Comparison of ENCODE assay signal across 23 cellular contexts in genomic region chr21:33157303-33157702, GRCh38.
DNase-seq lines count a peak whose midpoint lies in the region; TF ChIP-seq lines count a peak whose summit lies in the region.
"Had no signal": no experiment of that assay in that cellular context is flagged by ENCODE, and none has a peak within 500 bp of the region (broad histone marks: within the 10 kb centered on the region; RNA-seq: fewer than 3 reads in every experiment).

No MANE protein-coding gene starts in this region.

- no peak overlapping the region for H3K27ac ChIP-seq in GM23248
- H3K27ac ChIP-seq: dorsolateral prefrontal cortex, epithelial cell of prostate, foreskin keratinocyte, transverse colon had no signal

- no peaks in the 10 kb centered on the region for H3K9me3 ChIP-seq in GM23248 (ENCODE audit: low read depth)

- WGBS in GM23248 (ENCODE audit: low coverage in 1 of 2, low lambda C conversion rate in 2 of 2, missing lambda C conversion rate in 2 of 2), 2 experiments: 1 to 3% methylated on average over 3 of the region's 3 CpGs

- H3F3A ChIP-seq in GM23248 (ENCODE audit: insufficient read depth): no peaks in the 10 kb centered on the region

- no peaks in the 10 kb centered on the region for H3K9me2 ChIP-seq in GM23248 (ENCODE audit: insufficient read depth)

- TF ChIP-seq CTCF in astrocyte of the spinal cord (IDR thresholded peaks at IDR 0.05; ENCODE audit: low read depth, low read length): no peak

- no peak overlapping the region for H2AFZ ChIP-seq in GM23248

- no peak overlapping the region for H3K4me3 ChIP-seq in GM23248
- no peak overlapping the region for H3K4me3 ChIP-seq in astrocyte of the spinal cord (ENCODE audit: low read depth, low read length)
- H3K4me3 ChIP-seq: dorsolateral prefrontal cortex, transverse colon had no signal

- no peak overlapping the region for H3K9ac ChIP-seq in GM23248

- H3K27me3 ChIP-seq in GM23248 (replicated peaks; ENCODE audit: insufficient read depth): peaks cover 28% of the 10 kb centered on the region

- in situ Hi-C loops in GM23248 (cut with MboI): no loop called here
- in situ Hi-C loops in KBM-7 (cut with MboI; ENCODE audit: low pct_unique_long_range_greater_than_20kb, low sequenced_read_pairs): no loop called here
- in situ Hi-C loops in astrocyte of the spinal cord (cut with HindIII; ENCODE audit: low sequenced_read_pairs): no loop called here

- H3K4me1 ChIP-seq in GM23248 (ENCODE audit: insufficient read depth): no peaks in the 10 kb centered on the region
- H3K4me1 ChIP-seq: foreskin keratinocyte, transverse colon had no signal

- no peaks in the 10 kb centered on the region for H3K36me3 ChIP-seq in GM23248 (ENCODE audit: low read depth)
- H3K36me3 ChIP-seq: transverse colon had no signal

- peak; percentile 23 for DNase-seq in GM23248
- peak; percentile 9 for DNase-seq in KBM-7
- peak; percentile 2 for DNase-seq in astrocyte of the spinal cord (ENCODE audit: low read depth, low spot score)
- DNase-seq in iris pigment epithelial cell (ENCODE audit: low read depth): peak; percentile 5
- no peak for DNase-seq in epidermal melanocyte (ENCODE audit: insufficient read length, low spot score)
- no peak for DNase-seq in activated CD4-positive, CD25-positive, alpha-beta regulatory T cell (lab: John Stamatoyannopoulos, UW)
- no peak for DNase-seq in foreskin melanocyte
- DNase-seq in AG08396 (ENCODE audit: low spot score): no peak
- DNase-seq: activated B cell treated with CpG ODN at 0.5 μM for 24 hours; activated CD4-positive, alpha-beta memory T cell treated with anti-CD3 and anti-CD28 coated beads, Interleukin-2, amount 10 ng/mL, durations not matched to agents 7 days and 5 days; activated effector memory CD4-positive, alpha-beta T cell treated with anti-CD3 and anti-CD28 coated beads, Interleukin-2, amount 50 U/mL, for 16 hours; activated naive CD8-positive, alpha-beta T cell treated with anti-CD3 and anti-CD28 coated beads, Interleukin-2, amount 50 U/mL, for 24 hours; activated T-cell treated with anti-CD3 and anti-CD28 coated beads for 4 hours; AML-193; dorsolateral prefrontal cortex; foreskin keratinocyte; kidney glomerular epithelial cell; NCI-H1436 treated with DMSO at 0.1 percent for 48 hours; NCI-H510A treated with DMSO at 0.1 percent for 48 hours; occipital lobe; RPMI8226; transverse colon had no signal

- H4K20me1 ChIP-seq in GM23248 (ENCODE audit: insufficient read depth): no peaks in the 10 kb centered on the region

- no peak overlapping the region for H3K4me2 ChIP-seq in GM23248 (ENCODE audit: unreplicated experiment)

- no peaks in the 10 kb centered on the region for H3K79me2 ChIP-seq in GM23248 (ENCODE audit: insufficient read depth)

Comparison
In these comparisons a context has a peak if more than half of its experiments do, and no peak if none do; other contexts are left out.
1. DNase-seq: peak in GM23248 (single experiment), KBM-7 (single experiment), astrocyte of the spinal cord (single experiment) and iris pigment epithelial cell (single experiment); none in epidermal melanocyte (single experiment), activated CD4-positive, CD25-positive, alpha-beta regulatory T cell (0 of 4), foreskin melanocyte (single experiment) and AG08396 (single experiment).